Comparison of ENCODE assay signal across 8 cellular contexts in the genomic region with DNA sequence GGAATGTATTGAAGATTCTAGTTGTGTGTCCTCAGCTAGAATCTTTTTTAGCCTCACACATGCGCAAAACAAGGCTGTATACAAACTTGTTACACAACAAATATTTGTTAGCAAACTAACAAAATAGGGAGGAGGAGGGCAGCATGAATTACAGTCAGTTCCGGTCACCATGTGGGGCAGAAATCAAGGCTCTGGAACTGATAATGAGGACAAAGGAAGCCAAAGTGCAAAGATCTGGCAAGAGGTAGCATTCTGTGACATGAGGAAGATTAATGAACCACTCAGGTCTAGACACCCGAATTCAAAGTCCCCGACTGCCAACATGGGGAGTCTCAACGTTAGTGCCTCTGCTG. TPM values are rescaled to one million over a fixed set of nuclear protein-coding genes. Genes with fewer than 3 reads are reported as not detected.
A peak's percentile ranks its signal among the peaks of the same experiment; 100 is the strongest.
DNase-seq lines count a peak whose midpoint lies in the region; ATAC-seq and TF ChIP-seq lines count a peak whose summit lies in the region.

No MANE protein-coding gene starts in this region.

- BruUV-seq in OCI-LY7 (replicated peaks; lab: Mats Ljungman, UMichigan), result no TSS peak

- intact Hi-C loops in OCI-LY7 (cut with micrococcal nuclease; ENCODE audit: unreplicated experiment), result loop anchor here (10.0 kb wide), 1 partner anchor 691 kb away; no protein-coding TSS in a partner anchor

- H3K4me2 ChIP-seq in OCI-LY7 (ENCODE audit: low read length) (peak overlapping the region; percentile 94), parathyroid adenoma (ENCODE audit: low read length) (peak overlapping the region; percentile 87)

- TF ChIP-seq CTCF in OCI-LY7 (conservative IDR thresholded peaks at IDR 0.05; ENCODE audit: low read length), result no peak
- TF ChIP-seq CTCF in endodermal cell (conservative IDR thresholded peaks at IDR 0.05), result no peak
- TF ChIP-seq CTCF in parathyroid adenoma (IDR thresholded peaks at IDR 0.05), result no peak
- TF ChIP-seq CTCF in brain microvascular endothelial cell (IDR thresholded peaks at IDR 0.05; ENCODE audit: low read depth, low read length, missing control alignments), result no peak

- H3K4me3 ChIP-seq in CD8-positive, alpha-beta memory T cell (ENCODE audit: low read length), result peak overlapping the region; percentile 98
- H3K4me3 ChIP-seq in OCI-LY7 (ENCODE audit: low read depth, low read length, poor library complexity, severe bottlenecking) (peak overlapping the region; percentile 94), endodermal cell (ENCODE audit: low read length) (peak overlapping the region; percentile 82), parathyroid adenoma (ENCODE audit: low read depth, low read length) (no peak overlapping the region), brain microvascular endothelial cell (ENCODE audit: low read depth, low read length) (no peak overlapping the region)

- peaks cover 0 to 8% of the 10 kb centered on the region in 2 donors for H3K27me3 Mint-ChIP-seq in CD8-positive, alpha-beta memory T cell
- H3K27me3 Mint-ChIP-seq in endodermal cell (ENCODE audit: insufficient read depth), result peaks cover 13% of the 10 kb centered on the region

- H3K9me2 ChIP-seq in OCI-LY7 (ENCODE audit: insufficient read depth, low read length), result no peaks in the 10 kb centered on the region

- peak overlapping the region; percentile 70 for H3K27ac ChIP-seq in CD8-positive, alpha-beta memory T cell (ENCODE audit: low read depth, low read length)
- peak overlapping the region; percentile 2 for H3K27ac ChIP-seq in OCI-LY7 (ENCODE audit: low read depth, low read length, poor library complexity, severe bottlenecking)
- H3K27ac ChIP-seq in endodermal cell (ENCODE audit: low read depth, low read length), result peak overlapping the region; percentile 45
- H3K27ac ChIP-seq in parathyroid adenoma, result peak overlapping the region; percentile 90
- H3K27ac ChIP-seq in brain microvascular endothelial cell, result no peak overlapping the region

- peaks cover 45% of the 10 kb centered on the region for H3K36me3 ChIP-seq in CD8-positive, alpha-beta memory T cell (ENCODE audit: insufficient read depth, low read length)
- H3K36me3 ChIP-seq in OCI-LY7 (ENCODE audit: insufficient read depth, low read length) (peaks cover 39% of the 10 kb centered on the region), endodermal cell (ENCODE audit: control insufficient read depth, insufficient read depth, low read length) (peaks cover 27% of the 10 kb centered on the region), parathyroid adenoma (ENCODE audit: control insufficient read depth, insufficient read depth, low read length) (no peaks in the 10 kb centered on the region), brain microvascular endothelial cell (replicated peaks) (peaks cover 28% of the 10 kb centered on the region)

- in situ Hi-C loops in brain microvascular endothelial cell (cut with HindIII; ENCODE audit: low pct_ligation_motif_present, low sequenced_read_pairs), result no loop called here

- 66 to 84% methylated on average over 4 to 5 of the region's 5 CpGs for WGBS in endodermal cell (ENCODE audit: insufficient coverage in 1 of 2, insufficient read length in 1 of 2), 2 experiments

- peaks cover 16 to 62% (median 40%) of the 10 kb centered on the region in 3 donors for H3K36me3 Mint-ChIP-seq in CD8-positive, alpha-beta memory T cell
- H3K36me3 Mint-ChIP-seq in endodermal cell (ENCODE audit: low read depth), result peaks cover 24% of the 10 kb centered on the region

- no peaks in the 10 kb centered on the region for H3K27me3 ChIP-seq in CD8-positive, alpha-beta memory T cell (ENCODE audit: insufficient read depth, low read length, poor library complexity, severe bottlenecking)
- H3K27me3 ChIP-seq in endodermal cell (ENCODE audit: control insufficient read depth, insufficient read depth, low read length, poor library complexity, severe bottlenecking) (peaks cover 6% of the 10 kb centered on the region), parathyroid adenoma (ENCODE audit: control insufficient read depth, insufficient read depth, low read length) (no peaks in the 10 kb centered on the region), brain microvascular endothelial cell (replicated peaks) (no peaks in the 10 kb centered on the region)

- H3K9ac ChIP-seq in endodermal cell (ENCODE audit: extremely low read depth, low read length, poor library complexity, severe bottlenecking), result no peak overlapping the region
- H3K9ac ChIP-seq in parathyroid adenoma, result no peak overlapping the region

- peak overlapping the region; percentile 93 to 100 (median 99) for H3K4me3 Mint-ChIP-seq in CD8-positive, alpha-beta memory T cell
- peak overlapping the region; percentile 60 for H3K4me3 Mint-ChIP-seq in endodermal cell

- peaks cover 68 to 75% (median 73%) of the 10 kb centered on the region in 3 donors for H3K4me1 Mint-ChIP-seq in CD8-positive, alpha-beta memory T cell
- peaks cover 24% of the 10 kb centered on the region for H3K4me1 Mint-ChIP-seq in endodermal cell

- no peak overlapping the region for H2AFZ ChIP-seq in OCI-LY7 (ENCODE audit: low read length)
- no peak overlapping the region for H2AFZ ChIP-seq in parathyroid adenoma

- H3K79me2 ChIP-seq in OCI-LY7 (ENCODE audit: insufficient read depth, low read depth, low read length), result peaks cover 6% of the 10 kb centered on the region; the same call in 1 of the 2 replicates
- no peaks in the 10 kb centered on the region for H3K79me2 ChIP-seq in parathyroid adenoma

- H3K27ac Mint-ChIP-seq in CD8-positive, alpha-beta memory T cell, result peak overlapping the region; percentile 54 to 100 (median 98)
- no peak overlapping the region for H3K27ac Mint-ChIP-seq in endodermal cell

- H3K9me3 ChIP-seq in CD8-positive, alpha-beta memory T cell (ENCODE audit: low read length), result no peaks in the 10 kb centered on the region
- H3K9me3 ChIP-seq in OCI-LY7 (ENCODE audit: low read length) (no peaks in the 10 kb centered on the region), endodermal cell (ENCODE audit: control insufficient read depth, low read length) (no peaks in the 10 kb centered on the region), parathyroid adenoma (ENCODE audit: control insufficient read depth, low read length) (no peaks in the 10 kb centered on the region)

- no peak for ATAC-seq in GM21390 (IDR thresholded peaks at IDR 0.05; ENCODE audit: unreplicated experiment)

- H4K20me1 ChIP-seq in OCI-LY7 (ENCODE audit: insufficient read depth, low read length), result 0 out of 2 replicates have a peak, but pooled peaks cover 4% of the 10 kb centered on the region

- H3K9me3 Mint-ChIP-seq in CD8-positive, alpha-beta memory T cell, result peaks cover 0 to 2% (median 0%) of the 10 kb centered on the region in 5 donors
- no peaks in the 10 kb centered on the region for H3K9me3 Mint-ChIP-seq in endodermal cell

- peaks cover 76% of the 10 kb centered on the region for H3K4me1 ChIP-seq in CD8-positive, alpha-beta memory T cell (ENCODE audit: insufficient read depth, low read length)
- H3K4me1 ChIP-seq in OCI-LY7 (ENCODE audit: insufficient read depth, low read length, poor library complexity, severe bottlenecking), result peaks cover 53% of the 10 kb centered on the region
- peaks cover 15% of the 10 kb centered on the region for H3K4me1 ChIP-seq in endodermal cell (ENCODE audit: control insufficient read depth, insufficient read depth, low read length)
- no peaks in the 10 kb centered on the region for H3K4me1 ChIP-seq in parathyroid adenoma

- CTCF ChIA-PET in CD8-positive, alpha-beta memory T cell (lab: Charles Lee), result interaction anchor here (1.7 to 9.7 kb wide), 4 partner anchors 13 to 89 kb away, joined by 5 to 83 read pairs (median 8); no protein-coding TSS in a partner anchor
- CTCF ChIA-PET in OCI-LY7 (lab: Charles Lee; ENCODE audit: unreplicated experiment), result no interaction called here

- no peak for DNase-seq in CD8-positive, alpha-beta memory T cell
- DNase-seq in OCI-LY7 (ENCODE audit: low spot score), result no peak
- no peak for DNase-seq in endodermal cell
- no peak for DNase-seq in NCI-H748 (lab: John Stamatoyannopoulos, UW; ENCODE audit: unreplicated experiment)
- no peak for DNase-seq in NCI-H226
- DNase-seq in brain microvascular endothelial cell, result no peak

- POLR2A ChIA-PET in CD8-positive, alpha-beta memory T cell (lab: Charles Lee), result interaction anchor here (0.8 to 13.0 kb wide), 3 partner anchors 17 to 89 kb away, joined by 3 to 275 read pairs (median 4); no protein-coding TSS in a partner anchor
- POLR2A ChIA-PET in OCI-LY7 (lab: Charles Lee), result no interaction called here

RNA-seq across cellular contexts. Expression of a gene that starts 1.9 kb away (rescaled TPM):
- total RNA-seq in CD8-positive, alpha-beta memory T cell, result 100 to 1,000 TPM; 168 to 185 TPM
- polyA plus RNA-seq in CD8-positive, alpha-beta memory T cell, result 753 TPM
- 59.1 and 67.6 TPM in 2 replicates for total RNA-seq in OCI-LY7 (2014; rRNA removed; shearing (Covaris generic))
- 80.2 and 95.7 TPM in 2 replicates for total RNA-seq in OCI-LY7 (2022)
- 10 to 100 TPM; 23.0 to 32.4 TPM for total RNA-seq in endodermal cell
- 66.3 TPM for polyA plus RNA-seq in endodermal cell (2013, experiment 1 of 2)
- 71.5 TPM for polyA plus RNA-seq in endodermal cell (2013, experiment 2 of 2)

RNA-seq across cellular contexts. Expression of a gene that starts 40.1 kb away (rescaled TPM):
- total RNA-seq in CD8-positive, alpha-beta memory T cell, result 1 to 10 TPM; 9.1 to 9.6 TPM
- 12.3 TPM for polyA plus RNA-seq in CD8-positive, alpha-beta memory T cell
- total RNA-seq in OCI-LY7 (2014; rRNA removed; shearing (Covaris generic)), result 6.8 and 7.1 TPM in 2 replicates
- total RNA-seq in OCI-LY7 (2022) (6.4 and 6.6 TPM in 2 replicates), endodermal cell (10 to 100 TPM; 24.8 to 29.8 TPM)
- 28.5 TPM for polyA plus RNA-seq in endodermal cell (2013, experiment 1 of 2)
- polyA plus RNA-seq in endodermal cell (2013, experiment 2 of 2), result 25.9 TPM

RNA-seq across cellular contexts. Expression of a gene that starts 48.1 kb away (rescaled TPM):
- 10 to 100 TPM; 62.7 to 63.7 TPM for total RNA-seq in CD8-positive, alpha-beta memory T cell
- 28.2 TPM for polyA plus RNA-seq in CD8-positive, alpha-beta memory T cell
- 46.1 and 51.1 TPM in 2 replicates for total RNA-seq in OCI-LY7 (2014; rRNA removed; shearing (Covaris generic))
- 95.0 and 97.5 TPM in 2 replicates for total RNA-seq in OCI-LY7 (2022)
- 10 to 100 TPM; 79.0 to 86.1 TPM for total RNA-seq in endodermal cell
- polyA plus RNA-seq in endodermal cell (2013, experiment 1 of 2), result 50.9 TPM
- polyA plus RNA-seq in endodermal cell (2013, experiment 2 of 2), result 49.5 TPM

RNA-seq across cellular contexts. Expression of a gene that starts 53.1 kb away (rescaled TPM):
- 10 to 100 TPM; 86.0 to 96.4 TPM for total RNA-seq in CD8-positive, alpha-beta memory T cell
- 9.3 TPM for polyA plus RNA-seq in CD8-positive, alpha-beta memory T cell
- total RNA-seq in OCI-LY7 (2014; rRNA removed; shearing (Covaris generic)), result 46.6 and 50.4 TPM in 2 replicates
- total RNA-seq in OCI-LY7 (2022), result 54.7 and 56.3 TPM in 2 replicates
- total RNA-seq in endodermal cell, result 10 to 100 TPM; 21.2 to 26.7 TPM
- 35.3 TPM for polyA plus RNA-seq in endodermal cell (2013, experiment 1 of 2)
- 33.0 TPM for polyA plus RNA-seq in endodermal cell (2013, experiment 2 of 2)

Comparison
In these comparisons a context has a peak if more than half of its experiments do, and no peak if none do; other contexts are left out.
1. H3K4me3 ChIP-seq: peak in CD8-positive, alpha-beta memory T cell (single experiment), OCI-LY7 (single experiment) and endodermal cell (single experiment); none in parathyroid adenoma (single experiment) and brain microvascular endothelial cell (single experiment).